10 cellular contexts compared by ENCODE assay signal in the genomic region with DNA sequence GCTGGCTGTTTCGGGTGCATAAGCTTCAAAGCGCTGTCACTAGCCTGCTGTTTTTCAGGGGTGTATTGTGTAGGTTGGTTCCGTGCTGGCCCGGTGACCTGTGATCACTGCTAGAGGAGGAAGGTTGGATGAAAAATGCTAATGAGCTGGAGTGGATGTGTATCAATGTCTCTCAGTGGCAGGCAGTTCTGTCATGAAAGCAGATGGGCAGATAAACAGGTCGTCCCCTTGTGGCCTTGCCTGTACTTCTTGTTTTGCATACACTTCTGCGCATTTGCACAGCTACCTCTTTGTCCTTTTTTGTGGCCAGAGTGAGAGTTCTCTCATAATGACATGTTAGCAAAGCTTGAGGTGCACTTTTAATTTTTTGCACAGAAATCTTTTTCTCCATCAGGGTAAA. TPM values are rescaled to one million over a fixed set of nuclear protein-coding genes. Genes with fewer than 3 reads are reported as not detected.
DNase-seq lines count a peak whose midpoint lies in the region; ATAC-seq and TF ChIP-seq lines count a peak whose summit lies in the region.
"Had no signal": no experiment of that assay in that cellular context is flagged by ENCODE, and none has a peak within 500 bp of the region (broad histone marks: within the 10 kb centered on the region; RNA-seq: fewer than 3 reads in every experiment).

No MANE protein-coding gene starts in this region.

- no peaks in the 10 kb centered on the region for H3K27me3 Mint-ChIP-seq in CD4-positive, alpha-beta T cell
- H3K27me3 Mint-ChIP-seq in IgD-negative memory B cell: peaks cover 4% of the 10 kb centered on the region
- no peaks in the 10 kb centered on the region for H3K27me3 Mint-ChIP-seq in central memory CD8-positive, alpha-beta T cell

- POLR2A ChIA-PET in CD4-positive, alpha-beta T cell (lab: Charles Lee): interaction anchor here (0.7 to 6.5 kb wide), 6 partner anchors 12 to 231 kb away, joined by 3 to 44 read pairs (median 4); partner anchors contain the start of gene MTFR1L

- H3K4me1 Mint-ChIP-seq in CD4-positive, alpha-beta T cell (ENCODE audit: low read depth): peaks cover 59% of the 10 kb centered on the region
- peaks cover 7 to 13% (median 10%) of the 10 kb centered on the region in 3 donors for H3K4me1 Mint-ChIP-seq in IgD-negative memory B cell
- peaks cover 26% of the 10 kb centered on the region for H3K4me1 Mint-ChIP-seq in central memory CD8-positive, alpha-beta T cell

- no peak for ATAC-seq in CD4-positive, alpha-beta T cell (ENCODE audit: poor library complexity)
- peak; percentile 29 for ATAC-seq in central memory CD8-positive, alpha-beta T cell (replicated peaks; ENCODE audit: extremely low read depth, poor library complexity, severe bottlenecking)
- no peak for ATAC-seq in sciatic nerve
- ATAC-seq: pancreas had no signal

- no peak for TF ChIP-seq CTCF in CD4-positive, alpha-beta T cell (IDR thresholded peaks at IDR 0.05)
- no peak for TF ChIP-seq CTCF in GM12865 (IDR thresholded peaks at IDR 0.05; ENCODE audit: insufficient read depth, low read depth, low read length, missing control alignments)

- DNase-seq in CD4-positive, alpha-beta T cell: no peak
- DNase-seq in GM12865 (ENCODE audit: low read depth): peak; percentile 81
- DNase-seq in central memory CD8-positive, alpha-beta T cell (ENCODE audit: low spot score in 2 of 2): no peak
- DNase-seq in inferior parietal cortex (ENCODE audit: extremely low spot score): no peak
- DNase-seq in sciatic nerve (ENCODE audit: low spot score): no peak
- DNase-seq in cortex of kidney (lab: John Stamatoyannopoulos, UW): no peak
- no peak for DNase-seq in activated CD4-positive, alpha-beta T cell treated with anti-CD3 and anti-CD28 coated beads for 1 hour
- DNase-seq: T-helper 9 cell had no signal

- no peaks in the 10 kb centered on the region for H3K9me3 ChIP-seq in CD4-positive, alpha-beta T cell (ENCODE audit: control insufficient read depth, low read length)
- H3K9me3 ChIP-seq: pancreas had no signal

- peak overlapping the region; percentile 79 for H3K4me3 Mint-ChIP-seq in CD4-positive, alpha-beta T cell
- peak overlapping the region in 3 of 4 donors; percentile 1 to 71 (median 51) for H3K4me3 Mint-ChIP-seq in IgD-negative memory B cell
- no peak overlapping the region for H3K4me3 Mint-ChIP-seq in central memory CD8-positive, alpha-beta T cell

- no peak overlapping the region for H3K4me3 ChIP-seq in GM12865 (ENCODE audit: low read depth, low read length)
- H3K4me3 ChIP-seq: pancreas had no signal

- intact Hi-C loops in CD4-positive, alpha-beta T cell (cut with DNase I, micrococcal nuclease): no loop called here
- intact Hi-C loops in sciatic nerve (cut with DNase I): loop anchor here (5.0 kb wide), 1 partner anchor 191 kb away; no protein-coding TSS in a partner anchor

- H3K36me3 Mint-ChIP-seq in CD4-positive, alpha-beta T cell (ENCODE audit: low read depth): peaks cover 27% of the 10 kb centered on the region
- H3K36me3 Mint-ChIP-seq in IgD-negative memory B cell: no peaks in the 10 kb centered on the region
- peaks cover 2% of the 10 kb centered on the region for H3K36me3 Mint-ChIP-seq in central memory CD8-positive, alpha-beta T cell (ENCODE audit: insufficient read depth)

- no peaks in the 10 kb centered on the region for H3K27me3 ChIP-seq in CD4-positive, alpha-beta T cell (ENCODE audit: control insufficient read depth, insufficient read depth, low read length)
- H3K27me3 ChIP-seq: pancreas had no signal

- H3K27ac ChIP-seq in CD4-positive, alpha-beta T cell (ENCODE audit: low read depth, low read length): no peak overlapping the region
- H3K27ac ChIP-seq: pancreas had no signal

- CTCF ChIA-PET in CD4-positive, alpha-beta T cell (lab: Charles Lee): interaction anchor here (1.2 to 1.6 kb wide), 2 partner anchors 78 to 194 kb away, joined by 3 to 5 read pairs; no protein-coding TSS in a partner anchor

- no peaks in the 10 kb centered on the region for H3K9me3 Mint-ChIP-seq in CD4-positive, alpha-beta T cell
- H3K9me3 Mint-ChIP-seq in IgD-negative memory B cell: peaks cover 0 to 1% (median 0%) of the 10 kb centered on the region in 3 donors
- no peaks in the 10 kb centered on the region for H3K9me3 Mint-ChIP-seq in central memory CD8-positive, alpha-beta T cell

- peak overlapping the region; percentile 35 for H3K27ac Mint-ChIP-seq in CD4-positive, alpha-beta T cell
- H3K27ac Mint-ChIP-seq in IgD-negative memory B cell: no peak overlapping the region
- no peak overlapping the region for H3K27ac Mint-ChIP-seq in central memory CD8-positive, alpha-beta T cell (ENCODE audit: low read depth)

RNA-seq across cellular contexts. Expression of gene SELENON, which starts 2.9 kb away (rescaled TPM):
- total RNA-seq in CD4-positive, alpha-beta T cell: 10 to 100 TPM; 25.3 to 25.7 TPM
- polyA plus RNA-seq in IgD-negative memory B cell: 1.2 TPM
- total RNA-seq in sciatic nerve: 53.8 TPM

RNA-seq across cellular contexts. Expression of gene MTFR1L, which starts 16.8 kb away (rescaled TPM):
- total RNA-seq in CD4-positive, alpha-beta T cell: 10 to 100 TPM; 25.5 to 28.0 TPM
- 39.6 TPM for polyA plus RNA-seq in IgD-negative memory B cell
- total RNA-seq in sciatic nerve: 65.4 TPM

RNA-seq across cellular contexts. Expression of gene AUNIP, which starts 56.3 kb away (rescaled TPM):
- not detected for total RNA-seq in CD4-positive, alpha-beta T cell
- polyA plus RNA-seq in IgD-negative memory B cell: not detected
- not detected for total RNA-seq in sciatic nerve
- polyA plus RNA-seq: pancreas had no signal
